15 cellular contexts compared by ENCODE assay signal in the genomic region with DNA sequence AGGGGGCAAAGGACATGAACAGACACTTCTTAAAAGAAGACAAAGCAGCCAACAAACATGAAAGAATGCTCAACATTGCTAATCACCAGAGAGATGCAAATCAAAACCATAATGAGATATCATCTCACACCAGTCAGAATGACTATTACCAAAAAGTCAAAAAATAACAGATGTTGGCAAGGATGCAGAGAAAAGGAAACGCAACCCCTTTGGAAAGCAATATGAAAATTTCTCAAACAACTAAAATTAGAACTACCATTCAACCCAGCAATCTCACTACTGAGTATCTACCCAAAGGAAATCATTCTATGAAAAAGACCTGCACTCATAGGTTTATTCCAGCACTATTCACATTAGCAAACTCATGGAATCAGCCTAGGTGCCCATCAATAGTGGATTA. TPM values are rescaled to one million over a fixed set of nuclear protein-coding genes. Genes with fewer than 3 reads are reported as not detected.
DNase-seq lines count a peak whose midpoint lies in the region; ATAC-seq and TF ChIP-seq lines count a peak whose summit lies in the region.
"Had no signal": no experiment of that assay in that cellular context is flagged by ENCODE, and none has a peak within 500 bp of the region (broad histone marks: within the 10 kb centered on the region; RNA-seq: fewer than 3 reads in every experiment).

No MANE protein-coding gene starts in this region.

- H3K27ac Mint-ChIP-seq in activated T-cell treated with anti-CD3 and anti-CD28 coated beads, Interleukin-2, amount 50 U/mL, for 72 hours = no peak overlapping the region
- peak overlapping the region; percentile 76 for H3K27ac Mint-ChIP-seq in activated T-helper 1 cell treated with anti-CD3 and anti-CD28 coated beads, Interleukin-12 subunit alpha, Interleukin-12 subunit beta, Interleukin-2, Interleukin-4 antibody, amounts not matched to agents 30 ng/mL and 10 ng/mL and 1 ng/mL, durations not matched to agents 14 hours and 24 hours and 36 hours
- H3K27ac Mint-ChIP-seq: B cell; CD4-positive, alpha-beta T cell had no signal

- ATAC-seq in activated T-cell treated with anti-CD3 and anti-CD28 coated beads, Interleukin-2, amount 50 U/mL, for 72 hours (replicated peaks in 1 of 2) = peak; percentile 47 to 71
- peak; percentile 67 for ATAC-seq in GM21390 (IDR thresholded peaks at IDR 0.05; ENCODE audit: unreplicated experiment)

- intact Hi-C loops in activated T-helper 1 cell treated with anti-CD3 and anti-CD28 coated beads, Interleukin-12 subunit alpha, Interleukin-12 subunit beta, Interleukin-2, Interleukin-4 antibody, amounts not matched to agents 30 ng/mL and 10 ng/mL and 1 ng/mL, durations not matched to agents 14 hours and 24 hours and 36 hours (cut with micrococcal nuclease) = loop anchor here (1.0 kb wide), 4 partner anchors 16 to 187 kb away; a partner anchor contains a TSS
- intact Hi-C loops in PC-9 (cut with micrococcal nuclease; ENCODE audit: unreplicated experiment) = no loop called here
- intact Hi-C loops in thyroid gland (cut with DNase I) = no loop called here

- no peaks in the 10 kb centered on the region for H3K27me3 Mint-ChIP-seq in activated T-cell treated with anti-CD3 and anti-CD28 coated beads, Interleukin-2, amount 50 U/mL, for 72 hours (ENCODE audit: low read depth)
- H3K27me3 Mint-ChIP-seq in activated T-helper 1 cell treated with anti-CD3 and anti-CD28 coated beads, Interleukin-12 subunit alpha, Interleukin-12 subunit beta, Interleukin-2, Interleukin-4 antibody, amounts not matched to agents 30 ng/mL and 10 ng/mL and 1 ng/mL, durations not matched to agents 14 hours and 24 hours and 36 hours (ENCODE audit: insufficient read depth) = no peaks in the 10 kb centered on the region
- H3K27me3 Mint-ChIP-seq: B cell; CD4-positive, alpha-beta T cell had no signal

- H3K4me1 Mint-ChIP-seq in activated T-cell treated with anti-CD3 and anti-CD28 coated beads, Interleukin-2, amount 50 U/mL, for 72 hours (ENCODE audit: low read depth) = peaks cover 11% of the 10 kb centered on the region
- peaks cover 38% of the 10 kb centered on the region for H3K4me1 Mint-ChIP-seq in activated T-helper 1 cell treated with anti-CD3 and anti-CD28 coated beads, Interleukin-12 subunit alpha, Interleukin-12 subunit beta, Interleukin-2, Interleukin-4 antibody, amounts not matched to agents 30 ng/mL and 10 ng/mL and 1 ng/mL, durations not matched to agents 14 hours and 24 hours and 36 hours (ENCODE audit: low read depth)

- H3K9me3 ChIP-seq in PC-9 (ENCODE audit: insufficient read depth, low read depth) (no peaks in the 10 kb centered on the region), thyroid gland (no peaks in the 10 kb centered on the region)
- H3K9me3 ChIP-seq: HAP-1 had no signal

- H3K4me1 ChIP-seq in PC-9 (replicated peaks; ENCODE audit: insufficient read depth) (no peaks in the 10 kb centered on the region), thyroid gland (no peaks in the 10 kb centered on the region)
- H3K4me1 ChIP-seq: HAP-1 had no signal

- no peaks in the 10 kb centered on the region for H3K79me2 ChIP-seq in PC-9 (ENCODE audit: low read depth)

- H3F3A ChIP-seq in PC-9 (ENCODE audit: insufficient read depth, low read depth) = no peaks in the 10 kb centered on the region

- TF ChIP-seq CTCF in PC-9 (conservative IDR thresholded peaks at IDR 0.05) (no peak), thyroid gland (IDR thresholded peaks at IDR 0.05) (no peak)

- no TSS peak for BruUV-seq in PC-9 (replicated peaks; lab: Mats Ljungman, UMichigan)

- H3K4me2 ChIP-seq in PC-9 = no peak overlapping the region

- peak overlapping the region in 1 of 2 donors; percentile 10 for H3K4me3 Mint-ChIP-seq in activated T-cell treated with anti-CD3 and anti-CD28 coated beads, Interleukin-2, amount 50 U/mL, for 72 hours
- H3K4me3 Mint-ChIP-seq in activated T-helper 1 cell treated with anti-CD3 and anti-CD28 coated beads, Interleukin-12 subunit alpha, Interleukin-12 subunit beta, Interleukin-2, Interleukin-4 antibody, amounts not matched to agents 30 ng/mL and 10 ng/mL and 1 ng/mL, durations not matched to agents 14 hours and 24 hours and 36 hours = no peak overlapping the region
- H3K4me3 Mint-ChIP-seq: B cell; CD4-positive, alpha-beta T cell had no signal

- H3K9me3 Mint-ChIP-seq in activated T-cell treated with anti-CD3 and anti-CD28 coated beads, Interleukin-2, amount 50 U/mL, for 72 hours = peaks cover 0 to 5% of the 10 kb centered on the region in 2 donors
- H3K9me3 Mint-ChIP-seq in activated T-helper 1 cell treated with anti-CD3 and anti-CD28 coated beads, Interleukin-12 subunit alpha, Interleukin-12 subunit beta, Interleukin-2, Interleukin-4 antibody, amounts not matched to agents 30 ng/mL and 10 ng/mL and 1 ng/mL, durations not matched to agents 14 hours and 24 hours and 36 hours = peaks cover 15% of the 10 kb centered on the region
- H3K9me3 Mint-ChIP-seq: CD4-positive, alpha-beta T cell had no signal

- 0 out of 2 replicates have a peak, but pooled peaks cover 4% of the 10 kb centered on the region for H3K9me2 ChIP-seq in PC-9 (ENCODE audit: insufficient read depth)

- no peak overlapping the region for H2AFZ ChIP-seq in PC-9

- no peak for TF ChIP-seq POLR2A in thyroid gland (IDR thresholded peaks at IDR 0.05)

- CTCF ChIA-PET in PC-9 (lab: Charles Lee) = no interaction called here

- WGBS in thyroid gland, 2 donors = 74 to 82% methylated on average over 1 of the region's 1 CpG

- H3K4me3 ChIP-seq in PC-9 = no peak overlapping the region
- no peak overlapping the region for H3K4me3 ChIP-seq in thyroid gland (replicated peaks in 1 of 3)
- H3K4me3 ChIP-seq: HAP-1 had no signal

- H3K36me3 ChIP-seq in PC-9 (ENCODE audit: low read depth) = no peaks in the 10 kb centered on the region
- H3K36me3 ChIP-seq in thyroid gland = peaks cover 6 to 13% of the 10 kb centered on the region in 2 donors

- H3K27me3 ChIP-seq in PC-9 (ENCODE audit: insufficient read depth, low read depth) (no peaks in the 10 kb centered on the region), thyroid gland (no peaks in the 10 kb centered on the region)

- peaks cover 10 to 25% of the 10 kb centered on the region in 2 donors for H3K36me3 Mint-ChIP-seq in activated T-cell treated with anti-CD3 and anti-CD28 coated beads, Interleukin-2, amount 50 U/mL, for 72 hours (ENCODE audit: insufficient read depth in 2 of 2)
- H3K36me3 Mint-ChIP-seq in activated T-helper 1 cell treated with anti-CD3 and anti-CD28 coated beads, Interleukin-12 subunit alpha, Interleukin-12 subunit beta, Interleukin-2, Interleukin-4 antibody, amounts not matched to agents 30 ng/mL and 10 ng/mL and 1 ng/mL, durations not matched to agents 14 hours and 24 hours and 36 hours (ENCODE audit: low read depth) = peaks cover 48% of the 10 kb centered on the region

- H4K20me1 ChIP-seq in PC-9 (ENCODE audit: insufficient read depth) = no peaks in the 10 kb centered on the region

- DNase-seq in activated T-cell treated with anti-CD3 and anti-CD28 coated beads, Interleukin-2, amount 50 U/mL, for 72 hours = no peak
- DNase-seq in activated T-cell treated with anti-CD3 and anti-CD28 coated beads, Interleukin-2, amount 50 U/mL, for 48 hours = no peak
- no peak for DNase-seq in activated T-helper 1 cell treated with anti-CD3 and anti-CD28 coated beads, Interleukin-12 subunit alpha, Interleukin-12 subunit beta, Interleukin-2, Interleukin-4 antibody, amounts not matched to agents 30 ng/mL and 10 ng/mL and 1 ng/mL, durations not matched to agents 14 hours and 24 hours and 36 hours (ENCODE audit: low spot score)
- DNase-seq in PC-9 (no peak), thyroid gland (no peak), OCI-M1 (lab: John Stamatoyannopoulos, UW) (no peak)
- DNase-seq: Calu3; CD4-positive, alpha-beta T cell; NCI-H1417 treated with DMSO at 0.1 percent for 48 hours; NCI-H2029; NCI-H510A treated with DMSO at 0.1 percent for 48 hours had no signal

- POLR2A ChIA-PET in PC-9 (lab: Charles Lee; ENCODE audit: unreplicated experiment) = no interaction called here

- no peak overlapping the region for H3K27ac ChIP-seq in PC-9
- H3K27ac ChIP-seq in thyroid gland = no peak overlapping the region

RNA-seq across cellular contexts. Expression of a gene that starts 25.6 kb away (rescaled TPM):
- 10 to 100 TPM; 19.0 to 27.3 TPM for total RNA-seq in activated T-cell treated with anti-CD3 and anti-CD28 coated beads, Interleukin-2, amount 50 U/mL, for 72 hours
- 26.8 and 29.9 TPM in 2 replicates for total RNA-seq in activated T-helper 1 cell treated with anti-CD3 and anti-CD28 coated beads, Interleukin-12 subunit alpha, Interleukin-12 subunit beta, Interleukin-2, Interleukin-4 antibody, amounts not matched to agents 30 ng/mL and 10 ng/mL and 1 ng/mL, durations not matched to agents 14 hours and 24 hours and 36 hours
- total RNA-seq in PC-9 (2021) (9.5 and 14.0 TPM in 2 replicates), thyroid gland (10 to 100 TPM; 28.1 to 33.9 (median 29.6) TPM)

RNA-seq across cellular contexts. Expression of a gene that starts 53.2 kb away (rescaled TPM):
- 1 to 10 TPM in 1 of 2 donors, under 1 TPM in 1; 0.89 to 5.4 TPM for total RNA-seq in activated T-cell treated with anti-CD3 and anti-CD28 coated beads, Interleukin-2, amount 50 U/mL, for 72 hours
- 3.4 TPM in 2 replicates for total RNA-seq in activated T-helper 1 cell treated with anti-CD3 and anti-CD28 coated beads, Interleukin-12 subunit alpha, Interleukin-12 subunit beta, Interleukin-2, Interleukin-4 antibody, amounts not matched to agents 30 ng/mL and 10 ng/mL and 1 ng/mL, durations not matched to agents 14 hours and 24 hours and 36 hours
- total RNA-seq in PC-9 (2021) (not detected in 2 replicates), thyroid gland (not detected)
- total RNA-seq: B cell; Calu3; CD4-positive, alpha-beta T cell; SK-MEL-5 had no signal
